ENCODE assay signal across 8 cellular contexts in genomic region chr1:156657161-156657970, GRCh38. TPM values are rescaled to one million over a fixed set of nuclear protein-coding genes. Genes with fewer than 3 reads are reported as not detected.
DNase-seq lines count a peak whose midpoint lies in the region; ATAC-seq and FAIRE-seq lines count a peak whose summit lies in the region.

No MANE protein-coding gene starts in this region.

- peak; percentile 57 to 74 (median 66) for DNase-seq in CD4-positive, alpha-beta memory T cell
- DNase-seq in HTR-8/SVneo (ENCODE audit: insufficient read length, low spot score) (peak; percentile 69), RPMI8226 (peak; percentile 65), activated gamma-delta T cell treated with Interleukin-2 at 50 U/mL for 16 hours (peak; percentile 63), germinal center (ENCODE audit: low spot score) (peak; percentile 82), nucleus accumbens (lab: John Stamatoyannopoulos, UW) (peak in 51 of 56 donors; percentile 21 to 87 (median 67))

- H3K27me3 Mint-ChIP-seq in CD4-positive, alpha-beta memory T cell = peaks cover 36 to 45% of the 10 kb centered on the region in 2 donors

- peaks cover 30 to 72% (median 46%) of the 10 kb centered on the region in 4 donors for H3K4me1 Mint-ChIP-seq in CD4-positive, alpha-beta memory T cell

- peak overlapping the region in 2 of 5 donors; percentile 1 to 21 for H3K9ac ChIP-seq in subcutaneous abdominal adipose tissue (ENCODE audit: low read length in 5 of 5)

- no peaks in the 10 kb centered on the region for H3K36me3 ChIP-seq in CD4-positive, alpha-beta memory T cell (ENCODE audit: insufficient read depth, low read length)
- H3K36me3 ChIP-seq in subcutaneous abdominal adipose tissue (ENCODE audit: control insufficient read depth in 5 of 5, insufficient read depth in 5 of 5, low read length in 5 of 5) = no peaks in the 10 kb centered on the region

- ATAC-seq in GM21619 (IDR thresholded peaks at IDR 0.05; ENCODE audit: unreplicated experiment) = no peak

- H3K27ac ChIP-seq in CD4-positive, alpha-beta memory T cell (ENCODE audit: low read depth, low read length) = no peak overlapping the region
- H3K27ac ChIP-seq in subcutaneous abdominal adipose tissue (ENCODE audit: low read depth, low read length) = no peak overlapping the region

- CTCF ChIA-PET in CD4-positive, alpha-beta memory T cell (lab: Charles Lee; ENCODE audit: partially characterized antibody) = interaction anchor here (0.7 to 7.8 kb wide), 13 partner anchors 8 to 177 kb away, joined by 3 to 153 read pairs (median 3); partner anchors contain the start of gene NES

- no peak for FAIRE-seq in HTR-8/SVneo (lab: Jason Lieb, UNC)

- POLR2A ChIA-PET in CD4-positive, alpha-beta memory T cell (lab: Charles Lee; ENCODE audit: partially characterized antibody) = interaction anchor here (0.9 kb wide), 1 partner anchor 30 kb away, joined by 4 read pairs; no protein-coding TSS in a partner anchor

- H3K27ac Mint-ChIP-seq in CD4-positive, alpha-beta memory T cell = peak overlapping the region in 4 of 7 donors; percentile 68 to 82 (median 71)

- H3K9me3 Mint-ChIP-seq in CD4-positive, alpha-beta memory T cell = peaks cover 0 to 2% (median 0%) of the 10 kb centered on the region in 8 donors

- intact Hi-C loops in CD4-positive, alpha-beta memory T cell (cut with micrococcal nuclease) = loop anchor here (1.0 kb wide), 1 partner anchor 31 kb away; no protein-coding TSS in a partner anchor

- H3K36me3 Mint-ChIP-seq in CD4-positive, alpha-beta memory T cell = no peaks in the 10 kb centered on the region

- no peaks in the 10 kb centered on the region for H3K9me3 ChIP-seq in CD4-positive, alpha-beta memory T cell (ENCODE audit: control insufficient read depth in 1 of 2, low read length in 2 of 2)
- no peaks in the 10 kb centered on the region for H3K9me3 ChIP-seq in subcutaneous abdominal adipose tissue (ENCODE audit: control insufficient read depth in 5 of 5, low read length in 5 of 5)

- H3K27me3 ChIP-seq in CD4-positive, alpha-beta memory T cell (ENCODE audit: insufficient read depth, low read length) = peaks cover 19% of the 10 kb centered on the region
- peaks cover 14 to 52% (median 33%) of the 10 kb centered on the region in 5 donors for H3K27me3 ChIP-seq in subcutaneous abdominal adipose tissue (ENCODE audit: control insufficient read depth in 5 of 5, insufficient read depth in 4 of 5, low read length in 5 of 5)

- peak overlapping the region in 1 of 2 donors; percentile 41 for H3K4me3 ChIP-seq in CD4-positive, alpha-beta memory T cell (ENCODE audit: low read length in 2 of 2)
- peak overlapping the region in 4 of 5 donors; percentile 22 to 53 (median 48) for H3K4me3 ChIP-seq in subcutaneous abdominal adipose tissue (ENCODE audit: low read depth in 1 of 5, low read length in 5 of 5)

- peak overlapping the region; percentile 63 to 89 (median 83) for H3K4me3 Mint-ChIP-seq in CD4-positive, alpha-beta memory T cell

- peaks cover 58% of the 10 kb centered on the region for H3K4me1 ChIP-seq in CD4-positive, alpha-beta memory T cell (ENCODE audit: insufficient read depth, low read length)
- peaks cover 12 to 52% (median 48%) of the 10 kb centered on the region in 5 donors for H3K4me1 ChIP-seq in subcutaneous abdominal adipose tissue (ENCODE audit: control insufficient read depth in 5 of 5, insufficient read depth in 5 of 5, low read length in 5 of 5)

RNA-seq across cellular contexts. Expression of gene BCAN, which starts 15.4 kb away (rescaled TPM):
- total RNA-seq in CD4-positive, alpha-beta memory T cell = not detected
- polyA plus RNA-seq in CD4-positive, alpha-beta memory T cell = not detected

RNA-seq across cellular contexts. Expression of gene NES, which starts 19.8 kb away (rescaled TPM):
- total RNA-seq in CD4-positive, alpha-beta memory T cell = not detected
- polyA plus RNA-seq in CD4-positive, alpha-beta memory T cell = not detected

RNA-seq across cellular contexts. Expression of gene HAPLN2, which starts 38.2 kb away (rescaled TPM):
- not detected for total RNA-seq in CD4-positive, alpha-beta memory T cell
- polyA plus RNA-seq in CD4-positive, alpha-beta memory T cell = not detected

RNA-seq across cellular contexts. Expression of gene CRABP2, which starts 48.0 kb away (rescaled TPM):
- total RNA-seq in CD4-positive, alpha-beta memory T cell = under 1 TPM; 0.55 to 0.61 TPM
- under 1 TPM in 1 of 2 donors, not detected in 1; 0.21 TPM for polyA plus RNA-seq in CD4-positive, alpha-beta memory T cell

RNA-seq across cellular contexts. Expression of gene GPATCH4, which starts 56.1 kb away (rescaled TPM):
- total RNA-seq in CD4-positive, alpha-beta memory T cell = 10 to 100 TPM; 26.9 to 30.7 TPM
- polyA plus RNA-seq in CD4-positive, alpha-beta memory T cell = 10 to 100 TPM in 1 of 2 donors, 1 to 10 TPM in 1; 8.1 to 58.5 TPM
